Comparison of ENCODE assay signal across 5 cellular contexts in the genomic region with DNA sequence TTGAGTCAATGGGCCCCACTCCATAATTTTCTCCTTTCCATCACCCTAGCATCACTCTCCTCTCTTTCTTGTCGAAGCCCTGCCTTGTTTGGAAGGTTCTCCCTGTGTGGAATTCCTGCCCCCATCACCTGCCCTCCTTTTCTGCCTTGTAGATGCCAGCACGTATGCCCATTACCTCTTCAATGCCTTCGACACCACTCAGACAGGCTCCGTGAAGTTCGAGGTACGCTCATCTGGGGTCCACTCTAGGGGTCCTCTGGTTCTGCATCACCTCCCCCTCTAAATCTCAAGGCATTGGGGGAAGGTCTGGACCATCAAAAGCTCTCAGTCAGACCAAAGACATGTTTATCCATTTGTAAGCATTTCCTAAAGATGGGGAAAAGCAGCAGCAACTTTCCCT.
"Had no signal": no experiment of that assay in that cellular context is flagged by ENCODE, and none has a peak within 500 bp of the region (broad histone marks: within the 10 kb centered on the region; RNA-seq: fewer than 3 reads in every experiment).

No MANE protein-coding gene starts in this region.

- H3K9me3 ChIP-seq: HAP-1 had no signal

- H3K4me1 ChIP-seq: HAP-1 had no signal

- H3K27ac ChIP-seq: GM23248 had no signal

- H3K9ac ChIP-seq: GM23248 had no signal

- H2AFZ ChIP-seq: GM23248 had no signal

- H3K4me3 ChIP-seq: GM23248, HAP-1 had no signal

- H3K36me3 ChIP-seq: HAP-1 had no signal

- DNase-seq: GM23248, GOT3, HFFc6, IMR-90 had no signal
